Comparison of ENCODE assay signal across 1 cellular context in genomic region chr17:4815043-4815675, GRCh38.
TF ChIP-seq lines count a peak whose summit lies in the region.

No MANE protein-coding gene starts in this region.

TF ChIP-seq in H1, 55 proteins besides CTCF, POLR2A, EP300 and RAD21:
- TF ChIP-seq CTBP2 (IDR thresholded peaks at IDR 0.05; ENCODE audit: borderline replicate concordance, insufficient read depth, insufficient read length, low read length): no peak
- no peak for TF ChIP-seq HDAC2 (IDR thresholded peaks at IDR 0.05; ENCODE audit: borderline replicate concordance in 1 of 2, low read depth in 2 of 2, low read length in 2 of 2)
- no peak for TF ChIP-seq HDAC6 (IDR thresholded peaks at IDR 0.05; ENCODE audit: low read depth, low read length)
- TF ChIP-seq SRF (IDR thresholded peaks at IDR 0.05; ENCODE audit: low read depth, low read length): no peak
- TF ChIP-seq SP1 (IDR thresholded peaks at IDR 0.05; ENCODE audit: low read depth, low read length): no peak
- no peak for TF ChIP-seq MAX (IDR thresholded peaks at IDR 0.05)
- TF ChIP-seq BACH1 (IDR thresholded peaks at IDR 0.05; ENCODE audit: low read length): no peak
- TF ChIP-seq CEBPB (IDR thresholded peaks at IDR 0.05; ENCODE audit: low read depth, low read length): no peak
- no peak for TF ChIP-seq CHD1 (IDR thresholded peaks at IDR 0.05; ENCODE audit: low read depth, low read length)
- TF ChIP-seq SIX5 (IDR thresholded peaks at IDR 0.05; ENCODE audit: low read depth, low read length): no peak
- no peak for TF ChIP-seq E2F6 (IDR thresholded peaks at IDR 0.05)
- no peak for TF ChIP-seq CHD7 (IDR thresholded peaks at IDR 0.05; ENCODE audit: insufficient replicate concordance, low read length)
- no peak for TF ChIP-seq JUND (IDR thresholded peaks at IDR 0.05; ENCODE audit: low read length)
- no peak for TF ChIP-seq JUN (IDR thresholded peaks at IDR 0.05; ENCODE audit: low read depth, low read length)
- no peak for TF ChIP-seq CHD2 (IDR thresholded peaks at IDR 0.05; ENCODE audit: low read length)
- no peak for TF ChIP-seq EZH2 (IDR thresholded peaks at IDR 0.05; ENCODE audit: low read depth, low read length, severe bottlenecking)
- no peak for TF ChIP-seq NANOG (IDR thresholded peaks at IDR 0.05; ENCODE audit: insufficient read depth, low read depth, low read length, poor library complexity, severe bottlenecking)
- TF ChIP-seq POLR2AphosphoS5 (IDR thresholded peaks at IDR 0.05; ENCODE audit: low read depth, low read length): no peak
